19 cellular contexts compared by ENCODE assay signal in genomic region chr4:168612435-168613139, GRCh38.
DNase-seq lines count a peak whose midpoint lies in the region; ATAC-seq, FAIRE-seq and TF ChIP-seq lines count a peak whose summit lies in the region.
"Had no signal": no experiment of that assay in that cellular context is flagged by ENCODE, and none has a peak within 500 bp of the region (broad histone marks: within the 10 kb centered on the region; RNA-seq: fewer than 3 reads in every experiment).

No MANE protein-coding gene starts in this region.

- peak; percentile 87 for FAIRE-seq in endothelial cell of umbilical vein (lab: Jason Lieb, UNC)
- FAIRE-seq: HepG2 had no signal

- DNase-seq in GM03348 (ENCODE audit: low spot score) = peak; percentile 48
- DNase-seq in RKO (ENCODE audit: low spot score) = peak; percentile 56
- peak; percentile 88 for DNase-seq in endothelial cell of umbilical vein (ENCODE audit: low read depth, low spot score)
- DNase-seq in renal cortical epithelial cell (ENCODE audit: low read depth) = peak; percentile 55
- no peak for DNase-seq in colonic mucosa
- DNase-seq in NCI-H524 (lab: John Stamatoyannopoulos, UW) = no peak
- DNase-seq: activated CD4-positive, CD25-positive, alpha-beta regulatory T cell; activated naive CD4-positive, alpha-beta T cell treated with Interleukin-2 at 50 U/mL for 16 hours; naive B cell; NCI-H1436 treated with DMSO at 0.1 percent for 48 hours; NCI-H446 treated with DMSO at 0.1 percent for 48 hours; T-helper 1 cell had no signal

- H3K4me3 ChIP-seq in endothelial cell of umbilical vein (replicated peaks in 1 of 3; ENCODE audit: insufficient read depth in 1 of 3, low read depth in 1 of 3, low read length in 3 of 3) (no peak overlapping the region), colonic mucosa (no peak overlapping the region)
- H3K4me3 ChIP-seq: cardiac muscle cell, hepatocyte had no signal

- H3K36me3 ChIP-seq in endothelial cell of umbilical vein (ENCODE audit: control insufficient read depth in 2 of 2, extremely low read depth in 1 of 2, insufficient read depth in 2 of 2, low read length in 2 of 2) (no peaks in the 10 kb centered on the region), colonic mucosa (no peaks in the 10 kb centered on the region)

- H3K27ac ChIP-seq in endothelial cell of umbilical vein (ENCODE audit: insufficient read depth, low read depth, low read length) = peak overlapping the region; percentile 43
- H3K27ac ChIP-seq in colonic mucosa = no peak overlapping the region
- H3K27ac ChIP-seq: C4-2B, cardiac muscle cell, hepatocyte had no signal

- no peaks in the 10 kb centered on the region for H3K9me1 ChIP-seq in endothelial cell of umbilical vein (replicated peaks; ENCODE audit: control insufficient read depth, extremely low read depth, insufficient read depth, low read length)

- POLR2A ChIA-PET in endothelial cell of umbilical vein (lab: Charles Lee) = no interaction called here

- TF ChIP-seq CTCF in endothelial cell of umbilical vein (IDR thresholded peaks at IDR 0.05; ENCODE audit: extremely low read depth in 1 of 2, insufficient read depth in 1 of 2, low read depth in 1 of 2, low read length in 2 of 2) (no peak), colonic mucosa (IDR thresholded peaks at IDR 0.05) (no peak)

- H3K9ac ChIP-seq in endothelial cell of umbilical vein (replicated peaks; ENCODE audit: extremely low read depth, insufficient read depth, low read length) (no peak overlapping the region), colonic mucosa (ENCODE audit: low read depth in 2 of 2, low read length in 2 of 2) (no peak overlapping the region)

- ATAC-seq in GM19351 (IDR thresholded peaks at IDR 0.05; ENCODE audit: unreplicated experiment) = no peak
- ATAC-seq in HG02973 (IDR thresholded peaks at IDR 0.05; ENCODE audit: unreplicated experiment) = no peak
- ATAC-seq: HepG2, left lobe of liver had no signal

- no peak for TF ChIP-seq POLR2A in endothelial cell of umbilical vein (IDR thresholded peaks at IDR 0.05; ENCODE audit: low read depth, low read length)

- peaks cover 24% of the 10 kb centered on the region for H3K4me1 ChIP-seq in endothelial cell of umbilical vein (ENCODE audit: control insufficient read depth, extremely low read depth, insufficient read depth, low read length)
- no peaks in the 10 kb centered on the region for H3K4me1 ChIP-seq in colonic mucosa

- no peaks in the 10 kb centered on the region for H4K20me1 ChIP-seq in endothelial cell of umbilical vein (replicated peaks; ENCODE audit: control insufficient read depth, extremely low read depth, insufficient read depth, low read length)

- no peaks in the 10 kb centered on the region for H3K79me2 ChIP-seq in endothelial cell of umbilical vein (ENCODE audit: control insufficient read depth, insufficient read depth, low read length)
- H3K79me2 ChIP-seq: hepatocyte had no signal

- dilution Hi-C loops in endothelial cell of umbilical vein (cut with MboI; ENCODE audit: extremely low pct_ligation_motif_present, low sequenced_read_pairs) = no loop called here

- peak overlapping the region; percentile 59 for H3K4me2 ChIP-seq in endothelial cell of umbilical vein (ENCODE audit: insufficient read depth, low read length)
- H3K4me2 ChIP-seq: hepatocyte had no signal

- no peaks in the 10 kb centered on the region for H3K27me3 ChIP-seq in endothelial cell of umbilical vein (ENCODE audit: control insufficient read depth in 2 of 2, insufficient read depth in 2 of 2, low read length in 2 of 2)
- no peaks in the 10 kb centered on the region for H3K27me3 ChIP-seq in colonic mucosa
- H3K27me3 ChIP-seq: cardiac muscle cell, hepatocyte had no signal

- BruUV-seq in endothelial cell of umbilical vein (replicated peaks; lab: Mats Ljungman, UMichigan) = no TSS peak

- intact Hi-C loops in endothelial cell of umbilical vein (cut with micrococcal nuclease) = loop anchor here (1.0 kb wide), 1 partner anchor 19 kb away; no protein-coding TSS in a partner anchor
- intact Hi-C loops in colonic mucosa (cut with DNase I) = no loop called here

- peak overlapping the region; percentile 31 for H2AFZ ChIP-seq in endothelial cell of umbilical vein (ENCODE audit: low read depth, low read length)
- H2AFZ ChIP-seq: hepatocyte had no signal

- H3K9me3 ChIP-seq in endothelial cell of umbilical vein (replicated peaks; ENCODE audit: control insufficient read depth, insufficient read depth, low read length) = no peaks in the 10 kb centered on the region
- no peaks in the 10 kb centered on the region for H3K9me3 ChIP-seq in colonic mucosa

- CTCF ChIA-PET in endothelial cell of umbilical vein (lab: Charles Lee) = interaction anchor here (1.2 to 2.5 kb wide), 3 partner anchors 27 to 132 kb away, joined by 3 to 10 read pairs (median 3); partner anchors contain the start of gene DDX60L

TF ChIP-seq in endothelial cell of umbilical vein, 7 proteins besides CTCF, POLR2A, EP300 and RAD21:
- TF ChIP-seq GATA2 (IDR thresholded peaks at IDR 0.05; ENCODE audit: insufficient read depth, insufficient read length, low read depth, low read length) (peak; percentile 38), POLR2AphosphoS5 (IDR thresholded peaks at IDR 0.05; ENCODE audit: insufficient read depth, low read depth, low read length) (peak; percentile 42), FOS (IDR thresholded peaks at IDR 0.05; ENCODE audit: borderline replicate concordance, insufficient read depth, low read length) (peak; percentile 95), JUN (IDR thresholded peaks at IDR 0.05; ENCODE audit: borderline replicate concordance, insufficient read depth, insufficient read length, low read depth) (peak; percentile 69), MAX (IDR thresholded peaks at IDR 0.05; ENCODE audit: insufficient read depth, insufficient read length) (no peak)

Comparison
In these comparisons a context has a peak if more than half of its experiments do, and no peak if none do; other contexts are left out.
1. DNase-seq: peak in GM03348 (single experiment), RKO (single experiment), endothelial cell of umbilical vein (single experiment) and renal cortical epithelial cell (single experiment); none in colonic mucosa (single experiment) and NCI-H524 (0 of 2).